Comparison of ENCODE assay signal across 23 cellular contexts in genomic region chr9:88514247-88514646, GRCh38. TPM values are rescaled to one million over a fixed set of nuclear protein-coding genes. Genes with fewer than 3 reads are reported as not detected.
"Had no signal": no experiment of that assay in that cellular context is flagged by ENCODE, and none has a peak within 500 bp of the region (broad histone marks: within the 10 kb centered on the region; RNA-seq: fewer than 3 reads in every experiment).

No MANE protein-coding gene starts in this region.

- H3K27ac Mint-ChIP-seq: immature natural killer cell; naive thymus-derived CD8-positive, alpha-beta T cell; stimulated activated naive B cell treated with anti-CD40 and anti-IgM and Interleukin-4, amounts not matched to agents 10 μg/mL and 1 μg/mL and 100 μg/mL, for 72 hours; stimulated activated naive CD8-positive, alpha-beta T cell treated with anti-CD3 and anti-CD28 coated beads, Interleukin-15, amount 100 ng/mL, for 72 hours had no signal

- H3K36me3 ChIP-seq: colonic mucosa, neutrophil, right atrium auricular region, sigmoid colon, thoracic aorta, transverse colon had no signal

- H3K27me3 ChIP-seq: colonic mucosa, foreskin keratinocyte, neutrophil, right atrium auricular region, sigmoid colon, transverse colon had no signal

- H3K4me3 Mint-ChIP-seq: immature natural killer cell; naive thymus-derived CD8-positive, alpha-beta T cell; stimulated activated naive B cell treated with anti-CD40 and anti-IgM and Interleukin-4, amounts not matched to agents 10 μg/mL and 1 μg/mL and 100 μg/mL, for 72 hours; stimulated activated naive CD8-positive, alpha-beta T cell treated with anti-CD3 and anti-CD28 coated beads, Interleukin-15, amount 100 ng/mL, for 72 hours had no signal

- H3K4me1 Mint-ChIP-seq: immature natural killer cell; naive thymus-derived CD8-positive, alpha-beta T cell; stimulated activated naive B cell treated with anti-CD40 and anti-IgM and Interleukin-4, amounts not matched to agents 10 μg/mL and 1 μg/mL and 100 μg/mL, for 72 hours; stimulated activated naive CD8-positive, alpha-beta T cell treated with anti-CD3 and anti-CD28 coated beads, Interleukin-15, amount 100 ng/mL, for 72 hours had no signal

- H3K9me3 ChIP-seq: colonic mucosa, mucosa of descending colon, neutrophil, right atrium auricular region, sigmoid colon, thoracic aorta, transverse colon had no signal

- ATAC-seq: foreskin keratinocyte; mucosa of descending colon; naive thymus-derived CD8-positive, alpha-beta T cell; stimulated activated naive B cell treated with anti-CD40 and anti-IgM and Interleukin-4, amounts not matched to agents 10 μg/mL and 1 μg/mL and 100 μg/mL, for 72 hours; stimulated activated naive CD8-positive, alpha-beta T cell treated with anti-CD3 and anti-CD28 coated beads, Interleukin-15, amount 100 ng/mL, for 72 hours had no signal

- DNase-seq: colonic mucosa; immature natural killer cell; left cardiac atrium; left ventricle myocardium superior; mucosa of descending colon; naive thymus-derived CD8-positive, alpha-beta T cell; sigmoid colon; stimulated activated CD4-positive, alpha-beta T cell treated with anti-CD3 and anti-CD28 coated beads, Interleukin-2, amount 100 ng/mL, for 24 hours; stimulated activated CD4-positive, alpha-beta T cell treated with anti-CD3 and anti-CD28 coated beads, Interleukin-4, amount 100 ng/mL, for 4 hours; stimulated activated naive B cell treated with anti-CD40 and anti-IgM and Interleukin-4, amounts not matched to agents 10 μg/mL and 1 μg/mL and 100 μg/mL, for 72 hours; stimulated activated naive CD8-positive, alpha-beta T cell treated with anti-CD3 and anti-CD28 coated beads, Interleukin-15, amount 100 ng/mL, for 72 hours; substantia nigra; transverse colon had no signal

- H3K4me1 ChIP-seq: colonic mucosa, foreskin keratinocyte, right atrium auricular region, sigmoid colon, transverse colon had no signal

- H3K4me3 ChIP-seq: colonic mucosa, mucosa of descending colon, right atrium auricular region, sigmoid colon, skin epidermis, thoracic aorta, transverse colon had no signal

- H3K27ac ChIP-seq: colonic mucosa, foreskin keratinocyte, neutrophil, right atrium auricular region, sigmoid colon, skin epidermis, thoracic aorta, transverse colon had no signal

- H3K36me3 Mint-ChIP-seq: immature natural killer cell; naive thymus-derived CD8-positive, alpha-beta T cell had no signal

- FAIRE-seq: endothelial cell of umbilical vein, keratinocyte, urothelium cell line had no signal

RNA-seq across cellular contexts. Expression of gene NXNL2, which starts 20.7 kb away (rescaled TPM):
- total RNA-seq: colonic mucosa; dermis blood vessel endothelial cell; endothelial cell of umbilical vein; foreskin keratinocyte; left cardiac atrium; left ventricle myocardium superior; mesenteric fat pad; mucosa of descending colon; naive thymus-derived CD8-positive, alpha-beta T cell; right atrium auricular region; transverse colon had no signal
- polyA plus RNA-seq: immature natural killer cell; naive thymus-derived CD8-positive, alpha-beta T cell had no signal
